In genomic region chr11:72348250-72348649, GRCh38 we compare ENCODE assay signal across 1 cellular context.
TF ChIP-seq lines count a peak whose summit lies in the region.

No MANE protein-coding gene starts in this region.

TF ChIP-seq in SK-N-SH, 30 proteins besides CTCF, POLR2A, EP300 and RAD21 (continued from another document):
- peak; percentile 70; the same call in 1 of the 2 replicates for TF ChIP-seq REST (IDR thresholded peaks at IDR 0.05; ENCODE audit: low read depth, low read length)
